ENCODE assay signal across 9 cellular contexts in genomic region chr9:12775963-12776774, GRCh38. TPM values are rescaled to one million over a fixed set of nuclear protein-coding genes. Genes with fewer than 3 reads are reported as not detected.
A peak's percentile ranks its signal among the peaks of the same experiment; 100 is the strongest.
DNase-seq lines count a peak whose midpoint lies in the region; ATAC-seq and TF ChIP-seq lines count a peak whose summit lies in the region.
"Had no signal": no experiment of that assay in that cellular context is flagged by ENCODE, and none has a peak within 500 bp of the region (broad histone marks: within the 10 kb centered on the region; RNA-seq: fewer than 3 reads in every experiment).

No MANE protein-coding gene starts in this region.

- DNase-seq in G401 (ENCODE audit: low spot score) = peak; percentile 93
- DNase-seq in H4 (ENCODE audit: low spot score) = peak; percentile 91
- DNase-seq in MG63 = peak; percentile 100
- DNase-seq in RWPE2 (ENCODE audit: low spot score) = peak; percentile 80
- DNase-seq in endothelial cell (ENCODE audit: low spot score) = peak; percentile 60
- peak; percentile 84 for DNase-seq in lower lobe of right lung
- DNase-seq in thoracic aorta (ENCODE audit: low spot score) = peak; percentile 31

- peak; percentile 79 for ATAC-seq in RWPE2 (ENCODE audit: low read depth)
- peak; percentile 93 to 94 for ATAC-seq in lower lobe of right lung
- ATAC-seq in thoracic aorta (ENCODE audit: insufficient number of reproducible peaks, low FRiP score, low read depth) = no peak
- ATAC-seq in GM21526 (IDR thresholded peaks at IDR 0.05; ENCODE audit: low FRiP score, unreplicated experiment) = no peak

- H3K27ac ChIP-seq in RWPE2 (ENCODE audit: poor library complexity, severe bottlenecking) (peak overlapping the region; percentile 25), lower lobe of right lung (peak overlapping the region; percentile 88), thoracic aorta (peak overlapping the region; percentile 87 to 91)

- H3K27me3 Mint-ChIP-seq in endothelial cell (ENCODE audit: unreplicated experiment) = peaks cover 3% of the 10 kb centered on the region

- H3K9me3 Mint-ChIP-seq in endothelial cell (ENCODE audit: unreplicated experiment) = no peaks in the 10 kb centered on the region

- H3K9me3 ChIP-seq in MG63 (no peaks in the 10 kb centered on the region), RWPE2 (ENCODE audit: severe bottlenecking) (no peaks in the 10 kb centered on the region), lower lobe of right lung (no peaks in the 10 kb centered on the region), thoracic aorta (no peaks in the 10 kb centered on the region)

- no peak overlapping the region for H3K27ac Mint-ChIP-seq in endothelial cell (ENCODE audit: unreplicated experiment)
- H3K27ac Mint-ChIP-seq: activated naive CD4-positive, alpha-beta T cell treated with anti-CD3 and anti-CD28 coated beads, Interleukin-2, amount 50 U/mL, for 72 hours had no signal

- peaks cover 15% of the 10 kb centered on the region for H3K4me1 ChIP-seq in RWPE2 (ENCODE audit: insufficient read depth, poor library complexity, severe bottlenecking)
- no peaks in the 10 kb centered on the region for H3K4me1 ChIP-seq in lower lobe of right lung
- H3K4me1 ChIP-seq in thoracic aorta (ENCODE audit: control insufficient read depth in 1 of 2, low read depth in 2 of 2) = peaks cover 13 to 23% of the 10 kb centered on the region in 2 donors

- peak overlapping the region; percentile 70 for H3K4me3 ChIP-seq in MG63
- peak overlapping the region; percentile 63 for H3K4me3 ChIP-seq in RWPE2 (ENCODE audit: severe bottlenecking)
- H3K4me3 ChIP-seq in lower lobe of right lung = peak overlapping the region; percentile 76
- H3K4me3 ChIP-seq in thoracic aorta = peak overlapping the region; percentile 83

- peak overlapping the region; percentile 96 for H3K4me3 Mint-ChIP-seq in endothelial cell (ENCODE audit: unreplicated experiment)

- H3K36me3 ChIP-seq in MG63 (peaks cover 11% of the 10 kb centered on the region; the same call in 1 of the 2 replicates), RWPE2 (ENCODE audit: low read depth) (0 out of 2 replicates have a peak, but pooled peaks cover 7% of the 10 kb centered on the region), lower lobe of right lung (no peaks in the 10 kb centered on the region), thoracic aorta (no peaks in the 10 kb centered on the region)

- intact Hi-C loops in lower lobe of right lung (cut with DNase I) = no loop called here

- H3K4me1 Mint-ChIP-seq in endothelial cell (ENCODE audit: unreplicated experiment) = no peaks in the 10 kb centered on the region

- in situ Hi-C loops in G401 (cut with HindIII; ENCODE audit: low sequenced_read_pairs) = no loop called here

- TF ChIP-seq CTCF in RWPE2 (IDR thresholded peaks at IDR 0.05; ENCODE audit: poor library complexity, severe bottlenecking) = peak; percentile 77
- no peak for TF ChIP-seq CTCF in endothelial cell (IDR thresholded peaks at IDR 0.05; ENCODE audit: unreplicated experiment)
- peak; percentile 53 for TF ChIP-seq CTCF in lower lobe of right lung (IDR thresholded peaks at IDR 0.05)
- TF ChIP-seq CTCF in thoracic aorta (IDR thresholded peaks at IDR 0.05) = peak; percentile 55

- H3K36me3 Mint-ChIP-seq in endothelial cell (ENCODE audit: low read depth, unreplicated experiment) = no peaks in the 10 kb centered on the region

- H3K27me3 ChIP-seq in MG63 (peaks cover 8% of the 10 kb centered on the region), RWPE2 (ENCODE audit: insufficient read depth, poor library complexity, severe bottlenecking) (no peaks in the 10 kb centered on the region), lower lobe of right lung (ENCODE audit: low read depth) (peaks cover 6% of the 10 kb centered on the region), thoracic aorta (replicated peaks; ENCODE audit: insufficient read depth) (no peaks in the 10 kb centered on the region)

RNA-seq across cellular contexts. Expression of gene LURAP1L, which starts 1.3 kb away (rescaled TPM):
- not detected in 2 replicates for total RNA-seq in G401 (2014; rRNA removed; shearing (Covaris generic))
- 10.6 and 15.2 TPM in 2 replicates for total RNA-seq in H4 (2014; rRNA removed; shearing (Covaris generic))
- total RNA-seq in MG63 (2014; rRNA removed; shearing (Covaris generic); ENCODE audit: low replicate concordance) = 67.0 and 69.9 TPM in 2 replicates
- total RNA-seq in endothelial cell (ENCODE audit: unreplicated experiment) (0.51 TPM), lower lobe of right lung (29.2 TPM), thoracic aorta (10 to 100 TPM; 10.3 to 14.7 TPM)
- total RNA-seq: activated naive CD4-positive, alpha-beta T cell treated with anti-CD3 and anti-CD28 coated beads, Interleukin-2, amount 50 U/mL, for 72 hours had no signal

Comparison
In these comparisons a context has a peak if more than half of its experiments do, and no peak if none do; other contexts are left out.
1. DNase-seq: peak in every context shown above with its lines; median percentile 100 in MG63; 93 in G401; 91 in H4; 84 in lower lobe of right lung; 80 in RWPE2; 60 in endothelial cell; 31 in thoracic aorta.
2. ATAC-seq: peak in RWPE2 (single experiment) and lower lobe of right lung (2 of 2); none in thoracic aorta (single experiment) and GM21526 (single experiment).
3. H3K27ac ChIP-seq: peak in every context shown above with its lines; median percentile 89 in thoracic aorta; 88 in lower lobe of right lung; 25 in RWPE2.
4. Peak in every context shown above with its lines, with median percentiles within 50 percentile points of each other: H3K4me3 ChIP-seq.